Comparison of ENCODE assay signal across 18 cellular contexts in genomic region chr7:33661430-33662160, GRCh38.
DNase-seq lines count a peak whose midpoint lies in the region; ATAC-seq, FAIRE-seq and TF ChIP-seq lines count a peak whose summit lies in the region.
"Had no signal": no experiment of that assay in that cellular context is flagged by ENCODE, and none has a peak within 500 bp of the region (broad histone marks: within the 10 kb centered on the region; RNA-seq: fewer than 3 reads in every experiment).

No MANE protein-coding gene starts in this region.

- FAIRE-seq in pancreas (lab: Jason Lieb, UNC): no peak
- FAIRE-seq: G401.6, GM19239 had no signal

- peak; percentile 3 for DNase-seq in activated naive CD8-positive, alpha-beta T cell treated with anti-CD3 and anti-CD28 coated beads, Interleukin-2, amount 50 U/mL, for 24 hours
- DNase-seq in activated naive CD8-positive, alpha-beta T cell treated with anti-CD3 and anti-CD28 coated beads for 36 hours: no peak
- peak; percentile 70 to 84 for DNase-seq in NCI-H526 (lab: John Stamatoyannopoulos, UW)
- DNase-seq in germinal center (ENCODE audit: low spot score): peak; percentile 6
- no peak for DNase-seq in pancreas
- DNase-seq in right lobe of liver: no peak
- no peak for DNase-seq in Right ventricle myocardium superior
- DNase-seq: ACHN; C1 segment of cervical spinal cord; Calu3; CD4-positive, alpha-beta T cell; DMS 273 treated with DMSO at 0.1 percent for 48 hours; EL; GOT3; H9 had no signal

- no peaks in the 10 kb centered on the region for H3F3A ChIP-seq in DOHH2 (ENCODE audit: control insufficient read depth, insufficient read depth)

- no peaks in the 10 kb centered on the region for H4K20me1 ChIP-seq in DOHH2 (ENCODE audit: control insufficient read depth, insufficient read depth, low read depth, low read length)

- 52 to 58% methylated on average over 7 of the region's 7 CpGs for WGBS in pancreas, 2 donors
- 41% methylated on average over 7 of the region's 7 CpGs for WGBS in right lobe of liver (ENCODE audit: insufficient coverage, low coverage, low lambda C conversion rate, missing lambda C conversion rate)

- H3K36me3 ChIP-seq in DOHH2 (ENCODE audit: control insufficient read depth, low read length) (no peaks in the 10 kb centered on the region), pancreas (no peaks in the 10 kb centered on the region), right lobe of liver (no peaks in the 10 kb centered on the region)

- TF ChIP-seq CTCF in DOHH2 (IDR thresholded peaks at IDR 0.05; ENCODE audit: low read depth, low read length, poor library complexity, severe bottlenecking) (no peak), pancreas (IDR thresholded peaks at IDR 0.05) (no peak), right lobe of liver (IDR thresholded peaks at IDR 0.05) (no peak)

- H3K4me1 Mint-ChIP-seq in activated naive CD8-positive, alpha-beta T cell treated with anti-CD3 and anti-CD28 coated beads, Interleukin-2, amount 50 U/mL, for 24 hours: peaks cover 10% of the 10 kb centered on the region
- H3K4me1 Mint-ChIP-seq in activated naive CD8-positive, alpha-beta T cell treated with anti-CD3 and anti-CD28 coated beads for 36 hours: peaks cover 11% of the 10 kb centered on the region
- H3K4me1 Mint-ChIP-seq: H9 had no signal

- H3K27ac ChIP-seq in DOHH2 (ENCODE audit: low read depth, low read length) (0 out of 2 replicates have a peak overlapping the region, but pooled peaks have one; percentile 11), pancreas (no peak overlapping the region), right lobe of liver (no peak overlapping the region)

- no peak overlapping the region for H3K27ac Mint-ChIP-seq in activated naive CD8-positive, alpha-beta T cell treated with anti-CD3 and anti-CD28 coated beads, Interleukin-2, amount 50 U/mL, for 24 hours
- H3K27ac Mint-ChIP-seq in activated naive CD8-positive, alpha-beta T cell treated with anti-CD3 and anti-CD28 coated beads for 36 hours: no peak overlapping the region
- H3K27ac Mint-ChIP-seq: CD4-positive, alpha-beta T cell had no signal

- no peaks in the 10 kb centered on the region for H3K36me3 Mint-ChIP-seq in activated naive CD8-positive, alpha-beta T cell treated with anti-CD3 and anti-CD28 coated beads, Interleukin-2, amount 50 U/mL, for 24 hours (ENCODE audit: low read depth)
- peaks cover 3% of the 10 kb centered on the region for H3K36me3 Mint-ChIP-seq in activated naive CD8-positive, alpha-beta T cell treated with anti-CD3 and anti-CD28 coated beads for 36 hours

- intact Hi-C loops in pancreas (cut with DNase I) (no loop called here), right lobe of liver (cut with DNase I) (no loop called here), Right ventricle myocardium superior (cut with DNase I) (no loop called here)

- H3K4me2 ChIP-seq in DOHH2 (ENCODE audit: low read length): peak overlapping the region; percentile 51

- H3K27me3 Mint-ChIP-seq in activated naive CD8-positive, alpha-beta T cell treated with anti-CD3 and anti-CD28 coated beads, Interleukin-2, amount 50 U/mL, for 24 hours: no peaks in the 10 kb centered on the region
- no peaks in the 10 kb centered on the region for H3K27me3 Mint-ChIP-seq in activated naive CD8-positive, alpha-beta T cell treated with anti-CD3 and anti-CD28 coated beads for 36 hours
- H3K27me3 Mint-ChIP-seq: CD4-positive, alpha-beta T cell had no signal

- peaks cover 38% of the 10 kb centered on the region for H3K4me1 ChIP-seq in DOHH2 (ENCODE audit: control insufficient read depth, low read length)
- H3K4me1 ChIP-seq in pancreas: no peaks in the 10 kb centered on the region
- no peaks in the 10 kb centered on the region for H3K4me1 ChIP-seq in right lobe of liver

- no peak overlapping the region for H3K4me3 Mint-ChIP-seq in activated naive CD8-positive, alpha-beta T cell treated with anti-CD3 and anti-CD28 coated beads, Interleukin-2, amount 50 U/mL, for 24 hours
- no peak overlapping the region for H3K4me3 Mint-ChIP-seq in activated naive CD8-positive, alpha-beta T cell treated with anti-CD3 and anti-CD28 coated beads for 36 hours
- H3K4me3 Mint-ChIP-seq: CD4-positive, alpha-beta T cell; H9 had no signal

- peak; percentile 69 for ATAC-seq in activated naive CD8-positive, alpha-beta T cell treated with anti-CD3 and anti-CD28 coated beads, Interleukin-2, amount 50 U/mL, for 24 hours
- ATAC-seq in pancreas (no peak), right lobe of liver (no peak), Right ventricle myocardium superior (ENCODE audit: poor library complexity) (no peak)

- no peak for TF ChIP-seq POLR2A in right lobe of liver (IDR thresholded peaks at IDR 0.05)

- H3K4me3 ChIP-seq in DOHH2 (ENCODE audit: low read length): peak overlapping the region; percentile 24
- no peak overlapping the region for H3K4me3 ChIP-seq in pancreas
- H3K4me3 ChIP-seq in right lobe of liver: no peak overlapping the region

- no peaks in the 10 kb centered on the region for H3K27me3 ChIP-seq in DOHH2 (ENCODE audit: control insufficient read depth, low read length)
- no peaks in the 10 kb centered on the region for H3K27me3 ChIP-seq in pancreas
- H3K27me3 ChIP-seq in right lobe of liver: no peaks in the 10 kb centered on the region

- no peaks in the 10 kb centered on the region for H3K9me2 ChIP-seq in DOHH2 (replicated peaks; ENCODE audit: control insufficient read depth, low read length)

- H3K79me2 ChIP-seq in DOHH2 (ENCODE audit: control insufficient read depth, low read length): no peaks in the 10 kb centered on the region

- H3K9me3 ChIP-seq in DOHH2 (ENCODE audit: control insufficient read depth, insufficient read depth, low read length) (0 out of 2 replicates have a peak, but pooled peaks cover under 1% of the 10 kb centered on the region), pancreas (no peaks in the 10 kb centered on the region), right lobe of liver (no peaks in the 10 kb centered on the region)

- no peaks in the 10 kb centered on the region for H3K9me3 Mint-ChIP-seq in activated naive CD8-positive, alpha-beta T cell treated with anti-CD3 and anti-CD28 coated beads, Interleukin-2, amount 50 U/mL, for 24 hours
- H3K9me3 Mint-ChIP-seq in activated naive CD8-positive, alpha-beta T cell treated with anti-CD3 and anti-CD28 coated beads for 36 hours: no peaks in the 10 kb centered on the region
- H3K9me3 Mint-ChIP-seq: H9 had no signal

Comparison
In these comparisons a context has a peak if more than half of its experiments do, and no peak if none do; other contexts are left out.
1. DNase-seq: peak in activated naive CD8-positive, alpha-beta T cell treated with anti-CD3 and anti-CD28 coated beads, Interleukin-2, amount 50 U/mL, for 24 hours (single experiment), NCI-H526 (2 of 2) and germinal center (single experiment); none in activated naive CD8-positive, alpha-beta T cell treated with anti-CD3 and anti-CD28 coated beads for 36 hours (single experiment), pancreas (0 of 6), right lobe of liver (0 of 3) and Right ventricle myocardium superior (single experiment).